Comparison of ENCODE assay signal across 1 cellular context in genomic region chr1:173868266-173869107, GRCh38.
TF ChIP-seq lines count a peak whose summit lies in the region.

A gene with protein sequence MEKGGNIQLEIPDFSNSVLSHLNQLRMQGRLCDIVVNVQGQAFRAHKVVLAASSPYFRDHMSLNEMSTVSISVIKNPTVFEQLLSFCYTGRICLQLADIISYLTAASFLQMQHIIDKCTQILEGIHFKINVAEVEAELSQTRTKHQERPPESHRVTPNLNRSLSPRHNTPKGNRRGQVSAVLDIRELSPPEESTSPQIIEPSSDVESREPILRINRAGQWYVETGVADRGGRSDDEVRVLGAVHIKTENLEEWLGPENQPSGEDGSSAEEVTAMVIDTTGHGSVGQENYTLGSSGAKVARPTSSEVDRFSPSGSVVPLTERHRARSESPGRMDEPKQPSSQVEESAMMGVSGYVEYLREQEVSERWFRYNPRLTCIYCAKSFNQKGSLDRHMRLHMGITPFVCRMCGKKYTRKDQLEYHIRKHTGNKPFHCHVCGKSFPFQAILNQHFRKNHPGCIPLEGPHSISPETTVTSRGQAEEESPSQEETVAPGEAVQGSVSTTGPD (plus strand): TSS chr1:173868380. CDS start chr1:173870226, 1,846 bp downstream.

TF ChIP-seq in K562, 482 proteins besides CTCF, POLR2A, EP300 and RAD21 (continued from another document and continues in another):
- TF ChIP-seq, protein P1, sequence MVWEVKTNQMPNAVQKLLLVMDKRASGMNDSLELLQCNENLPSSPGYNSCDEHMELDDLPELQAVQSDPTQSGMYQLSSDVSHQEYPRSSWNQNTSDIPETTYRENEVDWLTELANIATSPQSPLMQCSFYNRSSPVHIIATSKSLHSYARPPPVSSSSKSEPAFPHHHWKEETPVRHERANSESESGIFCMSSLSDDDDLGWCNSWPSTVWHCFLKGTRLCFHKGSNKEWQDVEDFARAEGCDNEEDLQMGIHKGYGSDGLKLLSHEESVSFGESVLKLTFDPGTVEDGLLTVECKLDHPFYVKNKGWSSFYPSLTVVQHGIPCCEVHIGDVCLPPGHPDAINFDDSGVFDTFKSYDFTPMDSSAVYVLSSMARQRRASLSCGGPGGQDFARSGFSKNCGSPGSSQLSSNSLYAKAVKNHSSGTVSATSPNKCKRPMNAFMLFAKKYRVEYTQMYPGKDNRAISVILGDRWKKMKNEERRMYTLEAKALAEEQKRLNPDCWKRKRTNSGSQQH (CRISPR knock-in tag; IDR thresholded peaks at IDR 0.05) = no peak
- TF ChIP-seq ZNF408 (CRISPR knock-in tag; IDR thresholded peaks at IDR 0.05; ENCODE audit: low read depth) = no peak
- TF ChIP-seq RHOXF2B (CRISPR knock-in tag; conservative IDR thresholded peaks at IDR 0.05) = no peak
- no peak for TF ChIP-seq ASH1L (IDR thresholded peaks at IDR 0.05; ENCODE audit: borderline replicate concordance, low read depth, partially characterized antibody)
- no peak for TF ChIP-seq ZNF24 (IDR thresholded peaks at IDR 0.05)
- TF ChIP-seq, protein P2, sequence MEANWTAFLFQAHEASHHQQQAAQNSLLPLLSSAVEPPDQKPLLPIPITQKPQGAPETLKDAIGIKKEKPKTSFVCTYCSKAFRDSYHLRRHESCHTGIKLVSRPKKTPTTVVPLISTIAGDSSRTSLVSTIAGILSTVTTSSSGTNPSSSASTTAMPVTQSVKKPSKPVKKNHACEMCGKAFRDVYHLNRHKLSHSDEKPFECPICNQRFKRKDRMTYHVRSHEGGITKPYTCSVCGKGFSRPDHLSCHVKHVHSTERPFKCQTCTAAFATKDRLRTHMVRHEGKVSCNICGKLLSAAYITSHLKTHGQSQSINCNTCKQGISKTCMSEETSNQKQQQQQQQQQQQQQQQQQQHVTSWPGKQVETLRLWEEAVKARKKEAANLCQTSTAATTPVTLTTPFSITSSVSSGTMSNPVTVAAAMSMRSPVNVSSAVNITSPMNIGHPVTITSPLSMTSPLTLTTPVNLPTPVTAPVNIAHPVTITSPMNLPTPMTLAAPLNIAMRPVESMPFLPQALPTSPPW (CRISPR knock-in tag; IDR thresholded peaks at IDR 0.05) = peak; percentile 99
- peak; percentile 86 for TF ChIP-seq KLF1 (tag; IDR thresholded peaks at IDR 0.05)
- TF ChIP-seq ZSCAN29 (IDR thresholded peaks at IDR 0.05) = peak; percentile 75; the same call in 1 of the 2 replicates
- TF ChIP-seq, protein P3, sequence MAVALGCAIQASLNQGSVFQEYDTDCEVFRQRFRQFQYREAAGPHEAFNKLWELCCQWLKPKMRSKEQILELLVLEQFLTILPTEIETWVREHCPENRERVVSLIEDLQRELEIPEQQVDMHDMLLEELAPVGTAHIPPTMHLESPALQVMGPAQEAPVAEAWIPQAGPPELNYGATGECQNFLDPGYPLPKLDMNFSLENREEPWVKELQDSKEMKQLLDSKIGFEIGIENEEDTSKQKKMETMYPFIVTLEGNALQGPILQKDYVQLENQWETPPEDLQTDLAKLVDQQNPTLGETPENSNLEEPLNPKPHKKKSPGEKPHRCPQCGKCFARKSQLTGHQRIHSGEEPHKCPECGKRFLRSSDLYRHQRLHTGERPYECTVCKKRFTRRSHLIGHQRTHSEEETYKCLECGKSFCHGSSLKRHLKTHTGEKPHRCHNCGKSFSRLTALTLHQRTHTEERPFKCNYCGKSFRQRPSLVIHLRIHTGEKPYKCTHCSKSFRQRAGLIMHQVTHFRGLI (CRISPR knock-in tag; IDR thresholded peaks at IDR 0.05) = no peak
- TF ChIP-seq ZNF764 (CRISPR knock-in tag; IDR thresholded peaks at IDR 0.05; ENCODE audit: low read depth) = no peak
- TF ChIP-seq XRCC4 (IDR thresholded peaks at IDR 0.05; ENCODE audit: extremely low read depth, insufficient read depth, insufficient read length) = no peak
- TF ChIP-seq ZNF274 (IDR thresholded peaks at IDR 0.05; ENCODE audit: borderline replicate concordance, low read depth, low read length) = no peak
- no peak for TF ChIP-seq SNRNP70 (optimal IDR thresholded peaks at IDR 0.05; ENCODE audit: low read depth, low read length)
- no peak for TF ChIP-seq NUFIP1 (IDR thresholded peaks at IDR 0.05; ENCODE audit: partially characterized antibody)
- no peak for TF ChIP-seq BMI1 (IDR thresholded peaks at IDR 0.05; ENCODE audit: low read length)
- TF ChIP-seq NRF1 (conservative IDR thresholded peaks at IDR 0.05 in 1 of 2, IDR thresholded peaks at IDR 0.05 in 1 of 2) = peak in 1 of 2 experiments; percentile 36; a peak in 2 of 4 replicates
- TF ChIP-seq ZNF354B (CRISPR knock-in tag; IDR thresholded peaks at IDR 0.05) = no peak
- TF ChIP-seq ZFPM2 (CRISPR knock-in tag; IDR thresholded peaks at IDR 0.05) = no peak
- TF ChIP-seq, protein P4, sequence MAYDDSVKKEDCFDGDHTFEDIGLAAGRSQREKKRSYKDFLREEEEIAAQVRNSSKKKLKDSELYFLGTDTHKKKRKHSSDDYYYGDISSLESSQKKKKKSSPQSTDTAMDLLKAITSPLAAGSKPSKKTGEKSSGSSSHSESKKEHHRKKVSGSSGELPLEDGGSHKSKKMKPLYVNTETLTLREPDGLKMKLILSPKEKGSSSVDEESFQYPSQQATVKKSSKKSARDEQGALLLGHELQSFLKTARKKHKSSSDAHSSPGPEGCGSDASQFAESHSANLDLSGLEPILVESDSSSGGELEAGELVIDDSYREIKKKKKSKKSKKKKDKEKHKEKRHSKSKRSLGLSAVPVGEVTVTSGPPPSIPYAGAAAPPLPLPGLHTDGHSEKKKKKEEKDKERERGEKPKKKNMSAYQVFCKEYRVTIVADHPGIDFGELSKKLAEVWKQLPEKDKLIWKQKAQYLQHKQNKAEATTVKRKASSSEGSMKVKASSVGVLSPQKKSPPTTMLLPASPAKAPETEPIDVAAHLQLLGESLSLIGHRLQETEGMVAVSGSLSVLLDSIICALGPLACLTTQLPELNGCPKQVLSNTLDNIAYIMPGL (CRISPR knock-in tag; IDR thresholded peaks at IDR 0.05) = no peak
- TF ChIP-seq, protein P5, sequence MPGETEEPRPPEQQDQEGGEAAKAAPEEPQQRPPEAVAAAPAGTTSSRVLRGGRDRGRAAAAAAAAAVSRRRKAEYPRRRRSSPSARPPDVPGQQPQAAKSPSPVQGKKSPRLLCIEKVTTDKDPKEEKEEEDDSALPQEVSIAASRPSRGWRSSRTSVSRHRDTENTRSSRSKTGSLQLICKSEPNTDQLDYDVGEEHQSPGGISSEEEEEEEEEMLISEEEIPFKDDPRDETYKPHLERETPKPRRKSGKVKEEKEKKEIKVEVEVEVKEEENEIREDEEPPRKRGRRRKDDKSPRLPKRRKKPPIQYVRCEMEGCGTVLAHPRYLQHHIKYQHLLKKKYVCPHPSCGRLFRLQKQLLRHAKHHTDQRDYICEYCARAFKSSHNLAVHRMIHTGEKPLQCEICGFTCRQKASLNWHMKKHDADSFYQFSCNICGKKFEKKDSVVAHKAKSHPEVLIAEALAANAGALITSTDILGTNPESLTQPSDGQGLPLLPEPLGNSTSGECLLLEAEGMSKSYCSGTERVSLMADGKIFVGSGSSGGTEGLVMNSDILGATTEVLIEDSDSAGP (CRISPR knock-in tag; IDR thresholded peaks at IDR 0.05) = no peak
- TF ChIP-seq, protein P6, sequence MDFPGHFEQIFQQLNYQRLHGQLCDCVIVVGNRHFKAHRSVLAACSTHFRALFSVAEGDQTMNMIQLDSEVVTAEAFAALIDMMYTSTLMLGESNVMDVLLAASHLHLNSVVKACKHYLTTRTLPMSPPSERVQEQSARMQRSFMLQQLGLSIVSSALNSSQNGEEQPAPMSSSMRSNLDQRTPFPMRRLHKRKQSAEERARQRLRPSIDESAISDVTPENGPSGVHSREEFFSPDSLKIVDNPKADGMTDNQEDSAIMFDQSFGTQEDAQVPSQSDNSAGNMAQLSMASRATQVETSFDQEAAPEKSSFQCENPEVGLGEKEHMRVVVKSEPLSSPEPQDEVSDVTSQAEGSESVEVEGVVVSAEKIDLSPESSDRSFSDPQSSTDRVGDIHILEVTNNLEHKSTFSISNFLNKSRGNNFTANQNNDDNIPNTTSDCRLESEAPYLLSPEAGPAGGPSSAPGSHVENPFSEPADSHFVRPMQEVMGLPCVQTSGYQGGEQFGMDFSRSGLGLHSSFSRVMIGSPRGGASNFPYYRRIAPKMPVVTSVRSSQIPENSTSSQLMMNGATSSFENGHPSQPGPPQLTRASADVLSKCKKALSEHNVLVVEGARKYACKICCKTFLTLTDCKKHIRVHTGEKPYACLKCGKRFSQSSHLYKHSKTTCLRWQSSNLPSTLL (IDR thresholded peaks at IDR 0.05) = no peak
- peak; percentile 63 for TF ChIP-seq RBM22 (IDR thresholded peaks at IDR 0.05; ENCODE audit: low read depth, low read length, poor library complexity, severe bottlenecking)
- TF ChIP-seq, protein P7, sequence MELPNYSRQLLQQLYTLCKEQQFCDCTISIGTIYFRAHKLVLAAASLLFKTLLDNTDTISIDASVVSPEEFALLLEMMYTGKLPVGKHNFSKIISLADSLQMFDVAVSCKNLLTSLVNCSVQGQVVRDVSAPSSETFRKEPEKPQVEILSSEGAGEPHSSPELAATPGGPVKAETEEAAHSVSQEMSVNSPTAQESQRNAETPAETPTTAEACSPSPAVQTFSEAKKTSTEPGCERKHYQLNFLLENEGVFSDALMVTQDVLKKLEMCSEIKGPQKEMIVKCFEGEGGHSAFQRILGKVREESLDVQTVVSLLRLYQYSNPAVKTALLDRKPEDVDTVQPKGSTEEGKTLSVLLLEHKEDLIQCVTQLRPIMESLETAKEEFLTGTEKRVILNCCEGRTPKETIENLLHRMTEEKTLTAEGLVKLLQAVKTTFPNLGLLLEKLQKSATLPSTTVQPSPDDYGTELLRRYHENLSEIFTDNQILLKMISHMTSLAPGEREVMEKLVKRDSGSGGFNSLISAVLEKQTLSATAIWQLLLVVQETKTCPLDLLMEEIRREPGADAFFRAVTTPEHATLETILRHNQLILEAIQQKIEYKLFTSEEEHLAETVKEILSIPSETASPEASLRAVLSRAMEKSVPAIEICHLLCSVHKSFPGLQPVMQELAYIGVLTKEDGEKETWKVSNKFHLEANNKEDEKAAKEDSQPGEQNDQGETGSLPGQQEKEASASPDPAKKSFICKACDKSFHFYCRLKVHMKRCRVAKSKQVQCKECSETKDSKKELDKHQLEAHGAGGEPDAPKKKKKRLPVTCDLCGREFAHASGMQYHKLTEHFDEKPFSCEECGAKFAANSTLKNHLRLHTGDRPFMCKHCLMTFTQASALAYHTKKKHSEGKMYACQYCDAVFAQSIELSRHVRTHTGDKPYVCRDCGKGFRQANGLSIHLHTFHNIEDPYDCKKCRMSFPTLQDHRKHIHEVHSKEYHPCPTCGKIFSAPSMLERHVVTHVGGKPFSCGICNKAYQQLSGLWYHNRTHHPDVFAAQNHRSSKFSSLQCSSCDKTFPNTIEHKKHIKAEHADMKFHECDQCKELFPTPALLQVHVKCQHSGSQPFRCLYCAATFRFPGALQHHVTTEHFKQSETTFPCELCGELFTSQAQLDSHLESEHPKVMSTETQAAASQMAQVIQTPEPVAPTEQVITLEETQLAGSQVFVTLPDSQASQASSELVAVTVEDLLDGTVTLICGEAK (IDR thresholded peaks at IDR 0.05) = peak; percentile 96
- TF ChIP-seq, protein P7 (CRISPR knock-in tag; IDR thresholded peaks at IDR 0.05) = no peak
- TF ChIP-seq, protein P8, sequence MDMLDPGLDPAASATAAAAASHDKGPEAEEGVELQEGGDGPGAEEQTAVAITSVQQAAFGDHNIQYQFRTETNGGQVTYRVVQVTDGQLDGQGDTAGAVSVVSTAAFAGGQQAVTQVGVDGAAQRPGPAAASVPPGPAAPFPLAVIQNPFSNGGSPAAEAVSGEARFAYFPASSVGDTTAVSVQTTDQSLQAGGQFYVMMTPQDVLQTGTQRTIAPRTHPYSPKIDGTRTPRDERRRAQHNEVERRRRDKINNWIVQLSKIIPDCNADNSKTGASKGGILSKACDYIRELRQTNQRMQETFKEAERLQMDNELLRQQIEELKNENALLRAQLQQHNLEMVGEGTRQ (CRISPR knock-in tag; IDR thresholded peaks at IDR 0.05) = no peak
- TF ChIP-seq, protein P9, sequence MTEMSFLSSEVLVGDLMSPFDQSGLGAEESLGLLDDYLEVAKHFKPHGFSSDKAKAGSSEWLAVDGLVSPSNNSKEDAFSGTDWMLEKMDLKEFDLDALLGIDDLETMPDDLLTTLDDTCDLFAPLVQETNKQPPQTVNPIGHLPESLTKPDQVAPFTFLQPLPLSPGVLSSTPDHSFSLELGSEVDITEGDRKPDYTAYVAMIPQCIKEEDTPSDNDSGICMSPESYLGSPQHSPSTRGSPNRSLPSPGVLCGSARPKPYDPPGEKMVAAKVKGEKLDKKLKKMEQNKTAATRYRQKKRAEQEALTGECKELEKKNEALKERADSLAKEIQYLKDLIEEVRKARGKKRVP (CRISPR knock-in tag; IDR thresholded peaks at IDR 0.05) = peak; percentile 14; the same call in 1 of the 2 replicates
- no peak for TF ChIP-seq ILF3 (IDR thresholded peaks at IDR 0.05; ENCODE audit: borderline replicate concordance)
- no peak for TF ChIP-seq ZNF143 (CRISPR knock-in tag; IDR thresholded peaks at IDR 0.05)
- no peak for TF ChIP-seq SMAD3 (CRISPR knock-in tag; conservative IDR thresholded peaks at IDR 0.05)
- TF ChIP-seq ZNF232 (CRISPR knock-in tag; IDR thresholded peaks at IDR 0.05) = 0 out of 2 replicates have a peak, but pooled peaks have one; percentile 41
- no peak for TF ChIP-seq ZFP36 (IDR thresholded peaks at IDR 0.05; ENCODE audit: low read depth, low read length, partially characterized antibody)
- peak in 1 of 2 experiments; percentile 80; a peak in 1 of 4 replicates for TF ChIP-seq NONO (IDR thresholded peaks at IDR 0.05; ENCODE audit: low read depth in 2 of 2, low read length in 1 of 2)
- TF ChIP-seq TARDBP (IDR thresholded peaks at IDR 0.05) = no peak
